10 cellular contexts compared by ENCODE assay signal in the genomic region with DNA sequence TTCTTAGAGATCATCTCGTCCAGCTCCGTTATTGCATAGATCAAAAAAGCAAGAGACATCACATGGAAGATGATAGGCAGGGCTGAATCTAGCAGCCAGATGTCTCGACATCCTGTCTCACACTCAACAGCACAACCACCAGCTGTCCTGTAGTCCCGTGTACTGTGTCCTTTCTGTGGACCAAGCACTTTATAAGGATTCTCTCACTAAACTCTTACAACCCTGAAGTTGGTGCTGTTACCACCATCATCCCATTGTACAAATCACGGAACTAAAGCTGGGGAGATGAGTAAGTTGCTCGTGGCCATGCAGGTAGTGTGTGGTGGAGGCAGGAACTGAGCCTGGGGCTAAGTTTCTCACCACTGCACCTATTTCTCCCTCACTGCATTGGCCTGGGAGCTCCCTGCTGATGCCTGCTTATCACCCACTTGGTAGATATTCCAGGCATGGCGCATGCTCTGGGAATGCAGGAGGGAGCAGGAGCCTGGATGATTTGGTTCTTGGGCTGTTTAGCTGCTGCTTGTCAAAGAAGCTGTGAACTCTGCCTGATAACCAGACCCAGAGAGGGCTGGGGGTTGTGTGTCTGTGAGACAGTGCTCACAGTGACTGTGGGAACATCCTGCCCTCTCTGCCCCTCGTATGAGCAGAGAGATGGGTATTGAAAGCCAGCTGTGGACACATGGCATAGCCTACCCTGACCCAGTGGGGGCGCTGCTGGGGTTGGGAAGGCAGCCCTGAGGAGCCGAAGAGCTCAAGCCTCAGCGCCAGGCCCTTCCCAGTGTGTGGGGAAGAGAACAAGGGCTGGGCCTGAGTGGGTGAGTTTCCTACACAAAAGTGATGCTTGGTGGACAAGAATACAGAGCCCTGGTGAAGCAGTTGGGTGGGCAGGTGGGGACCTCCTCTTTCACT. TPM values are rescaled to one million over a fixed set of nuclear protein-coding genes. Genes with fewer than 3 reads are reported as not detected.
DNase-seq lines count a peak whose midpoint lies in the region; ATAC-seq and TF ChIP-seq lines count a peak whose summit lies in the region.
"Had no signal": no experiment of that assay in that cellular context is flagged by ENCODE, and none has a peak within 500 bp of the region (broad histone marks: within the 10 kb centered on the region; RNA-seq: fewer than 3 reads in every experiment).

No MANE protein-coding gene starts in this region.

- no peak overlapping the region for H3K4me2 ChIP-seq in SU-DHL-6 (ENCODE audit: low read depth, low read length, poor library complexity, severe bottlenecking)

- no peak overlapping the region for H3K9ac ChIP-seq in SU-DHL-6 (ENCODE audit: low read length)

- H3K27me3 ChIP-seq in SU-DHL-6 (ENCODE audit: low read length) (no peaks in the 10 kb centered on the region), kidney epithelial cell (ENCODE audit: control insufficient read depth, insufficient read depth, low read length) (peaks cover 2% of the 10 kb centered on the region)

- no peak overlapping the region for H3K27ac ChIP-seq in C4-2B
- H3K27ac ChIP-seq in SU-DHL-6 (ENCODE audit: low read depth, low read length) = no peak overlapping the region

- TF ChIP-seq CTCF in C4-2B (conservative IDR thresholded peaks at IDR 0.05) (peak; percentile 52), SU-DHL-6 (IDR thresholded peaks at IDR 0.05; ENCODE audit: insufficient read depth, low read length, poor library complexity, severe bottlenecking) (peak; percentile 6), kidney epithelial cell (IDR thresholded peaks at IDR 0.05; ENCODE audit: insufficient read depth, low read length, poor library complexity, severe bottlenecking) (peak; percentile 28)

- POLR2A ChIA-PET in HEK293T (lab: Yijun Ruan, JAX) = interaction anchor here (0.6 to 1.7 kb wide), 3 partner anchors 10 to 33 kb away, joined by 3 to 5 read pairs (median 5); partner anchors contain the start of genes PPFIA4 and TMEM183A

- no peaks in the 10 kb centered on the region for H3K79me2 ChIP-seq in SU-DHL-6 (ENCODE audit: insufficient read depth, low read length)

- peak; percentile 69 for DNase-seq in HEK293T (ENCODE audit: extremely low spot score)
- no peak for DNase-seq in kidney epithelial cell (ENCODE audit: low read depth)
- DNase-seq in activated naive CD8-positive, alpha-beta T cell treated with anti-CD3 and anti-CD28 coated beads, Interleukin-2, amount 50 U/mL, for 24 hours = no peak
- no peak for DNase-seq in OCI-M2 (lab: John Stamatoyannopoulos, UW; ENCODE audit: unreplicated experiment)
- no peak for DNase-seq in NCI-H128 (lab: John Stamatoyannopoulos, UW; ENCODE audit: unreplicated experiment)

- no peak overlapping the region for H3K4me3 Mint-ChIP-seq in activated naive CD8-positive, alpha-beta T cell treated with anti-CD3 and anti-CD28 coated beads, Interleukin-2, amount 50 U/mL, for 24 hours
- H3K4me3 Mint-ChIP-seq: activated naive CD8-positive, alpha-beta T cell treated with anti-CD3 and anti-CD28 coated beads, Interleukin-2, amount 10 ng/mL, durations not matched to agents 7 days and 5 days had no signal

- no peaks in the 10 kb centered on the region for H4K20me1 ChIP-seq in SU-DHL-6 (ENCODE audit: low read depth, low read length)

- H3K9me3 ChIP-seq in SU-DHL-6 (ENCODE audit: insufficient read depth, low read length) = no peaks in the 10 kb centered on the region

- CTCF ChIA-PET in HEK293T (lab: Yijun Ruan, JAX) = interaction anchor here (0.5 to 3.4 kb wide), 30 partner anchors 9 to 488 kb away, joined by 3 to 58 read pairs (median 4); partner anchors contain the start of genes ADORA1, PPFIA4 and TMEM183A

- H3K27ac Mint-ChIP-seq in activated naive CD8-positive, alpha-beta T cell treated with anti-CD3 and anti-CD28 coated beads, Interleukin-2, amount 50 U/mL, for 24 hours = no peak overlapping the region
- H3K27ac Mint-ChIP-seq: activated naive CD8-positive, alpha-beta T cell treated with anti-CD3 and anti-CD28 coated beads, Interleukin-2, amount 10 ng/mL, durations not matched to agents 7 days and 5 days had no signal

- peaks cover 7% of the 10 kb centered on the region for H3K4me1 Mint-ChIP-seq in activated naive CD8-positive, alpha-beta T cell treated with anti-CD3 and anti-CD28 coated beads, Interleukin-2, amount 50 U/mL, for 24 hours

- H2AFZ ChIP-seq in SU-DHL-6 (ENCODE audit: low read depth, low read length, severe bottlenecking) = no peak overlapping the region

- peaks cover 4% of the 10 kb centered on the region for H3K36me3 Mint-ChIP-seq in activated naive CD8-positive, alpha-beta T cell treated with anti-CD3 and anti-CD28 coated beads, Interleukin-2, amount 50 U/mL, for 24 hours (ENCODE audit: low read depth)

- peaks cover 4% of the 10 kb centered on the region for H3K27me3 Mint-ChIP-seq in activated naive CD8-positive, alpha-beta T cell treated with anti-CD3 and anti-CD28 coated beads, Interleukin-2, amount 50 U/mL, for 24 hours

- no peaks in the 10 kb centered on the region for H3F3A ChIP-seq in SU-DHL-6 (ENCODE audit: insufficient read depth)

- no peaks in the 10 kb centered on the region for H3K9me2 ChIP-seq in SU-DHL-6 (replicated peaks; ENCODE audit: insufficient read depth, low read length)

- no peak for ATAC-seq in HG03108 (IDR thresholded peaks at IDR 0.05; ENCODE audit: unreplicated experiment)
- ATAC-seq in activated naive CD8-positive, alpha-beta T cell treated with anti-CD3 and anti-CD28 coated beads, Interleukin-2, amount 50 U/mL, for 24 hours = no peak

- no peaks in the 10 kb centered on the region for H3K9me3 Mint-ChIP-seq in activated naive CD8-positive, alpha-beta T cell treated with anti-CD3 and anti-CD28 coated beads, Interleukin-2, amount 50 U/mL, for 24 hours
- H3K9me3 Mint-ChIP-seq: activated naive CD8-positive, alpha-beta T cell treated with anti-CD3 and anti-CD28 coated beads, Interleukin-2, amount 10 ng/mL, durations not matched to agents 7 days and 5 days had no signal

- no peak overlapping the region for H3K4me3 ChIP-seq in SU-DHL-6 (ENCODE audit: insufficient read depth, low read length, poor library complexity, severe bottlenecking)
- no peak overlapping the region for H3K4me3 ChIP-seq in kidney epithelial cell (ENCODE audit: low read depth, low read length)

- H3K36me3 ChIP-seq in SU-DHL-6 (ENCODE audit: low read length) = no peaks in the 10 kb centered on the region
- no peaks in the 10 kb centered on the region for H3K36me3 ChIP-seq in kidney epithelial cell (ENCODE audit: control insufficient read depth, insufficient read depth, low read length)

TF ChIP-seq in HEK293T, 16 proteins besides CTCF, POLR2A, EP300 and RAD21:
- TF ChIP-seq BHLHE40 (IDR thresholded peaks at IDR 0.05; ENCODE audit: borderline replicate concordance) = no peak
- no peak for TF ChIP-seq FOXA1 (IDR thresholded peaks at IDR 0.05)
- TF ChIP-seq, protein P1, sequence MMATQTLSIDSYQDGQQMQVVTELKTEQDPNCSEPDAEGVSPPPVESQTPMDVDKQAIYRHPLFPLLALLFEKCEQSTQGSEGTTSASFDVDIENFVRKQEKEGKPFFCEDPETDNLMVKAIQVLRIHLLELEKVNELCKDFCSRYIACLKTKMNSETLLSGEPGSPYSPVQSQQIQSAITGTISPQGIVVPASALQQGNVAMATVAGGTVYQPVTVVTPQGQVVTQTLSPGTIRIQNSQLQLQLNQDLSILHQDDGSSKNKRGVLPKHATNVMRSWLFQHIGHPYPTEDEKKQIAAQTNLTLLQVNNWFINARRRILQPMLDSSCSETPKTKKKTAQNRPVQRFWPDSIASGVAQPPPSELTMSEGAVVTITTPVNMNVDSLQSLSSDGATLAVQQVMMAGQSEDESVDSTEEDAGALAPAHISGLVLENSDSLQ (IDR thresholded peaks at IDR 0.05) = no peak
- no peak for TF ChIP-seq SUZ12 (IDR thresholded peaks at IDR 0.05)
- TF ChIP-seq SP1 (IDR thresholded peaks at IDR 0.05) = no peak
- no peak for TF ChIP-seq FOXM1 (IDR thresholded peaks at IDR 0.05; ENCODE audit: borderline replicate concordance)
- no peak for TF ChIP-seq HDGF (IDR thresholded peaks at IDR 0.05; ENCODE audit: borderline replicate concordance)
TF ChIP-seq in HEK293T: peak in this region for 0.

RNA-seq across cellular contexts. Expression of gene PPFIA4, which starts 13.6 kb away (rescaled TPM):
- 0.13 and 0.62 TPM in 2 replicates for total RNA-seq in kidney epithelial cell

RNA-seq across cellular contexts. Expression of gene TMEM183A, which starts 32.7 kb away (rescaled TPM):
- 81.9 and 83.2 TPM in 2 replicates for total RNA-seq in kidney epithelial cell

RNA-seq across cellular contexts. Expression of gene MYOG, which starts 45.9 kb away (rescaled TPM):
- total RNA-seq in kidney epithelial cell = not detected in 2 replicates
- total RNA-seq: activated naive CD8-positive, alpha-beta T cell treated with anti-CD3 and anti-CD28 coated beads, Interleukin-2, amount 10 ng/mL, durations not matched to agents 7 days and 5 days; left colon had no signal
